8 cellular contexts compared by ENCODE assay signal in the genomic region with DNA sequence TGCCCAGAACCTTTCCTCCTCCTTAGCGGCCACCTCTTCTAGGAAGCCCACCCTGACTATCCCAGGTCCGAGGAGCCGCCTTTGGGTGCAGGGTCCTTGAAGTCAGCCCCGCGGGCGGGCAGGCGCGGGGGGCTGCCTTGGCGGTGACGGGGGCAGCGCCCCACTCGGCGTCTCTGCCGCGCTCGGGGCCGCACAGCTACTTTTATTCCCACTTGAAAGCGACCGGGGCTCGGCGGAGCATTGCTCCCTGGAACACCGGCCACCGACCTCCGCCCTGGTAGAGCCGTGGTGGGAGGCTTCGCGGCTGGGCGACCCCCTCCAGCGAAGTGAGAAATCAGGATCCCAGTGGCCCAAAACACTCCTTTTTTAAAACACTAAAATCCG. TPM values are rescaled to one million over a fixed set of nuclear protein-coding genes. Genes with fewer than 3 reads are reported as not detected.
DNase-seq lines count a peak whose midpoint lies in the region; ATAC-seq and TF ChIP-seq lines count a peak whose summit lies in the region.

No MANE protein-coding gene starts in this region.

- TF ChIP-seq POLR2A in adrenal gland (IDR thresholded peaks at IDR 0.05): no peak

- H3K9me3 Mint-ChIP-seq in activated naive CD4-positive, alpha-beta T cell treated with anti-CD3 and anti-CD28 coated beads, Interleukin-2, amount 10 ng/mL, durations not matched to agents 7 days and 5 days: no peaks in the 10 kb centered on the region
- no peaks in the 10 kb centered on the region for H3K9me3 Mint-ChIP-seq in type B pancreatic cell

- no peak overlapping the region for H3K27ac Mint-ChIP-seq in activated naive CD4-positive, alpha-beta T cell treated with anti-CD3 and anti-CD28 coated beads, Interleukin-2, amount 10 ng/mL, durations not matched to agents 7 days and 5 days
- peak overlapping the region; percentile 36 for H3K27ac Mint-ChIP-seq in type B pancreatic cell

- DNase-seq in activated naive CD4-positive, alpha-beta T cell treated with anti-CD3 and anti-CD28 coated beads, Interleukin-2, amount 10 ng/mL, durations not matched to agents 7 days and 5 days: no peak
- no peak for DNase-seq in activated naive CD4-positive, alpha-beta T cell (lab: John Stamatoyannopoulos, UW)
- DNase-seq in adrenal gland (no peak), left lung (no peak), type B pancreatic cell (ENCODE audit: extremely low spot score, unreplicated experiment) (no peak), HPDE6-E6E7 (ENCODE audit: extremely low spot score) (no peak), kidney glomerular epithelial cell (lab: John Stamatoyannopoulos, UW) (no peak)
- no peak for DNase-seq in activated CD4-positive, alpha-beta T cell treated with anti-CD3 and anti-CD28 coated beads, Interleukin-2, amount 50 U/mL, for 1 hour

- H3K27ac ChIP-seq in adrenal gland (peak overlapping the region in 3 of 5 donors; percentile 7 to 83 (median 70)), left lung (peak overlapping the region in 1 of 2 donors; percentile 64)

- intact Hi-C loops in adrenal gland (cut with DNase I): no loop called here
- intact Hi-C loops in left lung (cut with DNase I): loop anchor here (10.0 kb wide), 1 partner anchor 54 kb away; a partner anchor contains a TSS

- H3K27me3 ChIP-seq in adrenal gland: no peaks in the 10 kb centered on the region
- peaks cover 0 to 67% of the 10 kb centered on the region in 2 donors for H3K27me3 ChIP-seq in left lung

- peaks cover 31 to 46% of the 10 kb centered on the region in 2 donors for H3K4me1 ChIP-seq in adrenal gland (replicated peaks in 1 of 2)
- peaks cover 23 to 51% of the 10 kb centered on the region in 2 donors for H3K4me1 ChIP-seq in left lung

- H3K4me3 ChIP-seq in adrenal gland (peak overlapping the region in 2 of 4 donors; percentile 13 to 59), left lung (peak overlapping the region; percentile 33 to 48)

- ATAC-seq in left lung: no peak

- peaks cover 0 to 10% of the 10 kb centered on the region in 2 donors for H3K36me3 ChIP-seq in adrenal gland (replicated peaks in 1 of 2)
- peaks cover 0 to 18% of the 10 kb centered on the region in 2 donors for H3K36me3 ChIP-seq in left lung

- H3K4me1 Mint-ChIP-seq in activated naive CD4-positive, alpha-beta T cell treated with anti-CD3 and anti-CD28 coated beads, Interleukin-2, amount 10 ng/mL, durations not matched to agents 7 days and 5 days: peaks cover 19% of the 10 kb centered on the region
- H3K4me1 Mint-ChIP-seq in type B pancreatic cell (ENCODE audit: unreplicated experiment): no peaks in the 10 kb centered on the region

- CTCF ChIA-PET in activated naive CD4-positive, alpha-beta T cell treated with anti-CD3 and anti-CD28 coated beads, Interleukin-2, amount 10 ng/mL, durations not matched to agents 7 days and 5 days (lab: Charles Lee): no interaction called here

- peaks cover 61% of the 10 kb centered on the region for H3K27me3 Mint-ChIP-seq in activated naive CD4-positive, alpha-beta T cell treated with anti-CD3 and anti-CD28 coated beads, Interleukin-2, amount 10 ng/mL, durations not matched to agents 7 days and 5 days
- H3K27me3 Mint-ChIP-seq in type B pancreatic cell: peaks cover 15% of the 10 kb centered on the region

- TF ChIP-seq CTCF in adrenal gland (IDR thresholded peaks at IDR 0.05): no peak
- TF ChIP-seq CTCF in left lung (IDR thresholded peaks at IDR 0.05): no peak
- no peak for TF ChIP-seq CTCF in type B pancreatic cell (conservative IDR thresholded peaks at IDR 0.05)

- WGBS in adrenal gland, 4 donors: 3 to 11% (median 7%) methylated on average over 13 to 30 of the region's 30 CpGs

- no peaks in the 10 kb centered on the region for H3K36me3 Mint-ChIP-seq in activated naive CD4-positive, alpha-beta T cell treated with anti-CD3 and anti-CD28 coated beads, Interleukin-2, amount 10 ng/mL, durations not matched to agents 7 days and 5 days
- peaks cover 6% of the 10 kb centered on the region for H3K36me3 Mint-ChIP-seq in type B pancreatic cell

- H3K4me3 Mint-ChIP-seq in activated naive CD4-positive, alpha-beta T cell treated with anti-CD3 and anti-CD28 coated beads, Interleukin-2, amount 10 ng/mL, durations not matched to agents 7 days and 5 days: peak overlapping the region; percentile 67
- H3K4me3 Mint-ChIP-seq in type B pancreatic cell: peak overlapping the region; percentile 80

- H3K9me3 ChIP-seq in adrenal gland (replicated peaks in 1 of 3) (no peaks in the 10 kb centered on the region), left lung (no peaks in the 10 kb centered on the region)

RNA-seq across cellular contexts. Expression of a gene that starts 0.8 kb away (rescaled TPM):
- total RNA-seq in adrenal gland (1 to 10 TPM; 4.7 to 9.3 (median 6.7) TPM), left lung (10 to 100 TPM; 10.3 to 15.1 TPM), type B pancreatic cell (ENCODE audit: low replicate concordance) (4.0 and 7.4 TPM in 2 replicates)
- polyA plus RNA-seq in adrenal gland: 10 to 100 TPM in 2 of 3 donors, 1 to 10 TPM in 1; 2.0 to 29.5 (median 25.1) TPM

RNA-seq across cellular contexts. Expression of a gene that starts 9.5 kb away (rescaled TPM):
- total RNA-seq in adrenal gland (1 to 10 TPM; 3.1 to 6.8 (median 5.4) TPM), left lung (10 to 100 TPM; 11.6 to 14.6 TPM), type B pancreatic cell (ENCODE audit: low replicate concordance) (11.4 and 31.3 TPM in 2 replicates)
- polyA plus RNA-seq in adrenal gland: 10 to 100 TPM in 2 of 3 donors, 1 to 10 TPM in 1; 1.7 to 17.1 (median 13.9) TPM

RNA-seq across cellular contexts. Expression of a gene that starts 19.9 kb away (rescaled TPM):
- total RNA-seq in adrenal gland: 10 to 100 TPM; 13.9 to 72.1 (median 41.5) TPM
- polyA plus RNA-seq in adrenal gland: 100 to 1,000 TPM in 1 of 3 donors, 10 to 100 TPM in 1, 1 to 10 TPM in 1; 2.0 to 179 (median 79.3) TPM
- 10 to 100 TPM; 39.1 to 42.2 TPM for total RNA-seq in left lung
- total RNA-seq in type B pancreatic cell (ENCODE audit: low replicate concordance): 29.5 and 37.1 TPM in 2 replicates

RNA-seq across cellular contexts. Expression of a gene that starts 26.2 kb away (rescaled TPM):
- 10 to 100 TPM; 23.6 to 64.8 (median 47.4) TPM for total RNA-seq in adrenal gland
- polyA plus RNA-seq in adrenal gland: 100 to 1,000 TPM in 2 of 3 donors, 1 to 10 TPM in 1; 8.3 to 171 (median 111) TPM
- total RNA-seq in left lung: 10 to 100 TPM; 40.8 to 41.3 TPM
- total RNA-seq in type B pancreatic cell (ENCODE audit: low replicate concordance): 43.0 and 51.4 TPM in 2 replicates

RNA-seq across cellular contexts. Expression of a gene that starts 36.4 kb away (rescaled TPM):
- 100 to 1,000 TPM; 118 to 412 (median 329) TPM for total RNA-seq in adrenal gland
- polyA plus RNA-seq in adrenal gland: 100 to 1,000 TPM in 2 of 3 donors, 10 to 100 TPM in 1; 38.1 to 431 (median 268) TPM
- total RNA-seq in left lung: 100 to 1,000 TPM; 237 to 391 TPM
- 352 and 500 TPM in 2 replicates for total RNA-seq in type B pancreatic cell (ENCODE audit: low replicate concordance)

Comparison
In these comparisons a context has a peak if more than half of its experiments do, and no peak if none do; other contexts are left out.
1. intact Hi-C loops: an anchor here in left lung (10.0 kb wide); none called in adrenal gland.